ENCODE assay signal across 9 cellular contexts in the genomic region with DNA sequence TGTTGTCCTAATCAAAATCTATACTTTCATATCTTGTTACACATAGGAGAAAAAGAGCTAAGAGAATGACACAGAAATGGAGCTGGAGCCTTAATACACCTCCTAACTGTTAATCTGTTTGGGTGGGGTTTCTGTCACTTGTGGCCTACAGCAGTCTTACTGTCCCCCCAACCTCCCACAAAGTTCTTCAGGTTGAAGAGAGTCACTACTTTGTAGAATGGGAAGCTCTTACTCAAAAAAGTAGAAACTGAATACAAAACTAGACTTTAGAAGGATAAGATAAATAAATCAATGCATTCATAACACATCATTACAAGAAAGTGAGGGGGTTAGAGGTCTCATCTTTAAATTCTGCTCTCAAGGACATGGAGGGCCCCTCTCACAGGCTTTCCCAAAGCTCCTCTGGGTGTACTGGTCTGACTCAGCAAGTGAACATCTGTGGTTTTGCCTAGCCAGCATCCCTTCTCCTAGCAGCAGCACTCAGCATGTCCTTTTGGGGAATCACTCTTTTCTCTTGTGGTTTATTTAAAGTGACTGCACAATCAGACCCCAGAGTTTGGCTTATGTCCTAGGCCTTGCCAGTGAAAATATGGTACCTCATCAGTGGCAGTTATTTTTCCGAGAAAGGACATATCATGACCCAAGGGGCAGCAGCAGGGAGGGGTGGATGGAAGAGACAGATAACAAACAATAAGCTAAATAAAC. TPM values are rescaled to one million over a fixed set of nuclear protein-coding genes. Genes with fewer than 3 reads are reported as not detected.
DNase-seq lines count a peak whose midpoint lies in the region; ATAC-seq and TF ChIP-seq lines count a peak whose summit lies in the region.
"Had no signal": no experiment of that assay in that cellular context is flagged by ENCODE, and none has a peak within 500 bp of the region (broad histone marks: within the 10 kb centered on the region; RNA-seq: fewer than 3 reads in every experiment).

No MANE protein-coding gene starts in this region.

- peak overlapping the region; percentile 18 for H3K27ac Mint-ChIP-seq in T-helper 1 cell treated with Interleukin-12 subunit alpha and Interleukin-12 subunit beta and Interleukin-4 antibody, amounts not matched to agents 30 μg/mL and 1 μg/mL, for 36 hours

- H3K36me3 Mint-ChIP-seq in T-helper 1 cell treated with Interleukin-12 subunit alpha and Interleukin-12 subunit beta and Interleukin-4 antibody, amounts not matched to agents 30 μg/mL and 1 μg/mL, for 36 hours (ENCODE audit: low read depth), result peaks cover 2% of the 10 kb centered on the region

- H3K4me3 Mint-ChIP-seq in T-helper 1 cell treated with Interleukin-12 subunit alpha and Interleukin-12 subunit beta and Interleukin-4 antibody, amounts not matched to agents 30 μg/mL and 1 μg/mL, for 36 hours, result peak overlapping the region; percentile 18

- no peaks in the 10 kb centered on the region for H3K36me3 ChIP-seq in tibial artery
- H3K36me3 ChIP-seq: uterus had no signal

- H3K9me3 ChIP-seq in AG04450 (ENCODE audit: control insufficient read depth, insufficient read depth, low read length) (no peaks in the 10 kb centered on the region), tibial artery (no peaks in the 10 kb centered on the region)
- H3K9me3 ChIP-seq: uterus had no signal

- peak; percentile 26 for ATAC-seq in GM19463 (IDR thresholded peaks at IDR 0.05; ENCODE audit: unreplicated experiment)
- ATAC-seq in GM21390 (IDR thresholded peaks at IDR 0.05; ENCODE audit: unreplicated experiment), result no peak

- H3K9me3 Mint-ChIP-seq in T-helper 1 cell treated with Interleukin-12 subunit alpha and Interleukin-12 subunit beta and Interleukin-4 antibody, amounts not matched to agents 30 μg/mL and 1 μg/mL, for 36 hours, result no peaks in the 10 kb centered on the region

- intact Hi-C loops in tibial artery (cut with DNase I; ENCODE audit: low total_unique reads), result no loop called here

- H3K27ac ChIP-seq in AG04450 (ENCODE audit: low read depth, low read length) (peak overlapping the region; percentile 48), tibial artery (no peak overlapping the region), caudate nucleus (ENCODE audit: low read depth, low read length) (no peak overlapping the region)
- H3K27ac ChIP-seq: uterus had no signal

- peaks cover 25% of the 10 kb centered on the region for H3K4me1 Mint-ChIP-seq in T-helper 1 cell treated with Interleukin-12 subunit alpha and Interleukin-12 subunit beta and Interleukin-4 antibody, amounts not matched to agents 30 μg/mL and 1 μg/mL, for 36 hours (ENCODE audit: low read depth)

- DNase-seq in AG04450 (ENCODE audit: low read depth, low spot score) (peak; percentile 59), fibroblast of pulmonary artery (ENCODE audit: low read depth) (peak; percentile 44), tibial artery (no peak), NAMALWA (ENCODE audit: low spot score) (no peak), caudate nucleus (lab: John Stamatoyannopoulos, UW) (no peak)
- DNase-seq: uterus had no signal

- CTCF ChIA-PET in AG04450 (lab: Charles Lee), result interaction anchor here (0.7 to 2.3 kb wide), 4 partner anchors 57 to 639 kb away, joined by 3 to 9 read pairs (median 6); partner anchors contain the start of gene STK17A

- peaks cover 8% of the 10 kb centered on the region for H3K27me3 Mint-ChIP-seq in T-helper 1 cell treated with Interleukin-12 subunit alpha and Interleukin-12 subunit beta and Interleukin-4 antibody, amounts not matched to agents 30 μg/mL and 1 μg/mL, for 36 hours (ENCODE audit: low read depth)

- no peaks in the 10 kb centered on the region for H3K27me3 ChIP-seq in AG04450 (ENCODE audit: control insufficient read depth, insufficient read depth, low read length)
- H3K27me3 ChIP-seq in tibial artery, result no peaks in the 10 kb centered on the region
- H3K27me3 ChIP-seq: uterus had no signal

- TF ChIP-seq CTCF in AG04450 (IDR thresholded peaks at IDR 0.05; ENCODE audit: low read depth, low read length) (no peak), fibroblast of pulmonary artery (IDR thresholded peaks at IDR 0.05; ENCODE audit: low read length, missing control alignments) (no peak), tibial artery (IDR thresholded peaks at IDR 0.05) (no peak)

- peaks cover 0 to 6% (median 0%) of the 10 kb centered on the region in 4 donors for H3K4me1 ChIP-seq in tibial artery
- H3K4me1 ChIP-seq: uterus had no signal

- POLR2A ChIA-PET in AG04450 (lab: Yijun Ruan, JAX), result interaction anchor here (0.6 to 1.1 kb wide), 3 partner anchors 10 to 30 kb away, joined by 3 read pairs; partner anchors contain the start of gene COA1

- H3K4me3 ChIP-seq in AG04450 (ENCODE audit: low read depth, low read length), result no peak overlapping the region
- H3K4me3 ChIP-seq in fibroblast of pulmonary artery (replicated peaks; ENCODE audit: low read depth, low read length), result no peak overlapping the region
- no peak overlapping the region for H3K4me3 ChIP-seq in tibial artery
- H3K4me3 ChIP-seq: uterus had no signal

RNA-seq across cellular contexts. Expression of gene BLVRA, which starts 2.0 kb away (rescaled TPM):
- 50.3 and 58.7 TPM in 2 replicates for polyA plus RNA-seq in AG04450 (2011; rRNA removed)
- 16.4 and 17.9 TPM in 2 replicates for polyA minus RNA-seq in AG04450 (2011; rRNA and poly(A)+ RNA removed)

RNA-seq across cellular contexts. Expression of gene COA1, which starts 27.2 kb away (rescaled TPM):
- polyA plus RNA-seq in AG04450 (2011; rRNA removed), result 22.4 and 24.4 TPM in 2 replicates
- 29.9 and 35.4 TPM in 2 replicates for polyA minus RNA-seq in AG04450 (2011; rRNA and poly(A)+ RNA removed)

Comparison
In these comparisons a context has a peak if more than half of its experiments do, and no peak if none do; other contexts are left out.
1. DNase-seq: peak in AG04450 (single experiment) and fibroblast of pulmonary artery (single experiment); none in tibial artery (0 of 2), NAMALWA (single experiment) and caudate nucleus (0 of 61).